In the genomic region with DNA sequence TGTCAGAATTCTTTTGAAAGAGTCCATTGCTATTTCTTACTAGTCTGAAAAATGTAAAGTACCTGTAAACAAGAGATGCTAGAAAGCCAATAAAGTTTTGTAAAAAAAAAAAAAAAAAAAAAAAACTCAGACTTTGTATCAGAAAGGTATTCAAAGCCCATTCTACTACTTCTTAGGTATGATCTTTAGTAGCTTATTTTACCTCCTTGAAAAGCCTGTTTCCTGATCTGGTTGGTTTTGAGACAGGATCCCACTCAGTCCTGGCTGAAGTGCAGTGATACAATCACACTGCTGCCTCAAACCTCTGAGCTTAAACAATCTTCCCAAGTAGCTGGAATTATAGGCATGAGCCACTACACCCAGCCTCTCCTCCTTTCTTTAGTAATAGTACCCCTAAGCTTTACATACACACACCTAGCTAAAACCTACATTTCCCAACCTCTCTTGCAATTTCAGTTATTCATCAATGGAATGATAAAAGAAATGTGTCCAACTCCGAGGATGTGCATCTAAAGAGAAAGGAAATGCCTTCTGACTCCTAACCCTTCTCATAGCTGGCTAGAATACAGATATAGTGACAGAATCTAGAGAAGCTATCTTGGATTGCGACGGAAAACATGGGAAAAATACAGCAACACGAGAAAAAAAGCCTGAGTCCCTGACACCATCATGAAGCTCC, we compare ENCODE assay signal across 1 cellular context.
TF ChIP-seq lines count a peak whose summit lies in the region.

No MANE protein-coding gene starts in this region.

TF ChIP-seq in IMR-90, 13 proteins besides CTCF, POLR2A, EP300 and RAD21 (continued from another document):
- no peak for TF ChIP-seq ELK1 (IDR thresholded peaks at IDR 0.05; ENCODE audit: borderline replicate concordance, low read depth, low read length)
- TF ChIP-seq BHLHE40 (IDR thresholded peaks at IDR 0.05; ENCODE audit: low read depth, low read length), result no peak
- no peak for TF ChIP-seq RFX5 (IDR thresholded peaks at IDR 0.05; ENCODE audit: low read depth, low read length)
- TF ChIP-seq MXI1 (IDR thresholded peaks at IDR 0.05; ENCODE audit: borderline replicate concordance, low read depth, low read length), result no peak
- no peak for TF ChIP-seq SMC3 (IDR thresholded peaks at IDR 0.05; ENCODE audit: low read depth, low read length)
